Comparison of ENCODE assay signal across 19 cellular contexts in the genomic region with DNA sequence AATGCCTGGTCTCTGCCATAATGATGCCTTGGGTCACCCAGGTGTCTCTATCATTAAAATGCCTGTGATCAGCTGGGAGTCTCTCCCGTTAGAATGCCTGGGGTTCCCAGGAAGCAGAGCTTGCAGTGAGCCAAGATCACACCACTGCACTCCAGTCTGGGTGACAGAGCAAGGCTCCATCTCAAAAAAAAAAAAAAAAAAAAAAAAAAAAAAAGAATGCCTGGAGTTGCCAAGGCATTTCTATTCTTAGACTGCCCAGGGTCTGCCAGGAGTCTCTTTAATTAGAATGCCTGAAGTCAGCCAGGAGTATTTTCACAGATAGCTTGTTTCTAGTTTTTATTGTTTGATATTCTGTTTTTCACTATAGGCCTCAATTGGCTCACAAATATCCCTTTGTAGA.
DNase-seq lines count a peak whose midpoint lies in the region; ATAC-seq and TF ChIP-seq lines count a peak whose summit lies in the region.
"Had no signal": no experiment of that assay in that cellular context is flagged by ENCODE, and none has a peak within 500 bp of the region (broad histone marks: within the 10 kb centered on the region; RNA-seq: fewer than 3 reads in every experiment).

No MANE protein-coding gene starts in this region.

- H3K27me3 Mint-ChIP-seq in chondrocyte (ENCODE audit: low read depth) = no peaks in the 10 kb centered on the region

- H3K4me1 ChIP-seq in heart left ventricle = peaks cover 0 to 10% (median 0%) of the 10 kb centered on the region in 12 donors
- H3K4me1 ChIP-seq: BLaER1 had no signal

- H3K36me3 ChIP-seq in heart left ventricle = no peaks in the 10 kb centered on the region
- H3K36me3 ChIP-seq: BLaER1 had no signal

- H3K27ac ChIP-seq in heart left ventricle = no peak overlapping the region
- H3K27ac ChIP-seq: BLaER1, GM23248, HL-60 had no signal

- H3K4me1 Mint-ChIP-seq in chondrocyte (ENCODE audit: low read depth) = no peaks in the 10 kb centered on the region
- H3K4me1 Mint-ChIP-seq: CD14-positive monocyte had no signal

- peaks cover 0 to 71% (median 23%) of the 10 kb centered on the region in 12 donors for H3K9me3 ChIP-seq in heart left ventricle

- TF ChIP-seq CTCF in heart left ventricle (IDR thresholded peaks at IDR 0.05) (no peak), chondrocyte (IDR thresholded peaks at IDR 0.05) (no peak)

- peaks cover 61% of the 10 kb centered on the region for H3K9me3 Mint-ChIP-seq in chondrocyte (ENCODE audit: low read depth)

- no peak overlapping the region for H3K4me3 Mint-ChIP-seq in chondrocyte (ENCODE audit: unreplicated experiment)
- H3K4me3 Mint-ChIP-seq: CD14-positive monocyte; CD8-positive, alpha-beta T cell had no signal

- no peaks in the 10 kb centered on the region for H3K27me3 ChIP-seq in heart left ventricle
- H3K27me3 ChIP-seq: BLaER1 had no signal

- ATAC-seq in heart left ventricle (peak; percentile 54 to 96 (median 80)), left ventricle myocardium superior (peak; percentile 94)
- ATAC-seq: CD8-positive, alpha-beta T cell; GM12878 had no signal

- 10 to 21% (median 13%) methylated on average over 1 of the region's 1 CpG for WGBS in heart left ventricle, 4 donors

- H3K36me3 Mint-ChIP-seq in chondrocyte (ENCODE audit: low read depth) = no peaks in the 10 kb centered on the region
- H3K36me3 Mint-ChIP-seq: CD14-positive monocyte; CD8-positive, alpha-beta T cell had no signal

- TF ChIP-seq POLR2A in heart left ventricle (IDR thresholded peaks at IDR 0.05) = no peak

- intact Hi-C loops in heart left ventricle (cut with DNase I) (loop anchor here in 2 of 10 donors (5.0 kb wide), 2 partner anchors 87 to 132 kb away; no protein-coding TSS in a partner anchor), left ventricle myocardium superior (cut with micrococcal nuclease) (no loop called here)

- H3K4me3 ChIP-seq in heart left ventricle = no peak overlapping the region
- H3K4me3 ChIP-seq: BLaER1, GM12878, GM23248 had no signal

- DNase-seq in ecto neural progenitor cell (ENCODE audit: low spot score) = peak; percentile 4
- peak in 1 of 5 donors; percentile 32 for DNase-seq in heart left ventricle
- DNase-seq in left ventricle myocardium superior = no peak
- DNase-seq in mucosa of gallbladder (ENCODE audit: low spot score) = peak; percentile 2
- no peak for DNase-seq in NCI-H146 treated with DMSO at 0.1 percent for 48 hours (lab: John Stamatoyannopoulos, UW; ENCODE audit: unreplicated experiment)
- DNase-seq in NCI-H2171 treated with DMSO at 0.1 percent for 48 hours (lab: John Stamatoyannopoulos, UW) = no peak
- DNase-seq in chondrocyte (ENCODE audit: low spot score) = no peak
- DNase-seq: 8988T, Calu3, DND-41, EL, GM23248, HCEC 1CT, IMR-90 had no signal

- no peak overlapping the region for H3K27ac Mint-ChIP-seq in chondrocyte (ENCODE audit: unreplicated experiment)
- H3K27ac Mint-ChIP-seq: CD14-positive monocyte; CD8-positive, alpha-beta T cell had no signal

Comparison
In these comparisons a context has a peak if more than half of its experiments do, and no peak if none do; other contexts are left out.
1. DNase-seq: peak in ecto neural progenitor cell (single experiment) and mucosa of gallbladder (single experiment); none in left ventricle myocardium superior (single experiment), NCI-H146 treated with DMSO at 0.1 percent for 48 hours (single experiment), NCI-H2171 treated with DMSO at 0.1 percent for 48 hours (single experiment) and chondrocyte (single experiment).